ENCODE assay signal across 8 cellular contexts in the genomic region with DNA sequence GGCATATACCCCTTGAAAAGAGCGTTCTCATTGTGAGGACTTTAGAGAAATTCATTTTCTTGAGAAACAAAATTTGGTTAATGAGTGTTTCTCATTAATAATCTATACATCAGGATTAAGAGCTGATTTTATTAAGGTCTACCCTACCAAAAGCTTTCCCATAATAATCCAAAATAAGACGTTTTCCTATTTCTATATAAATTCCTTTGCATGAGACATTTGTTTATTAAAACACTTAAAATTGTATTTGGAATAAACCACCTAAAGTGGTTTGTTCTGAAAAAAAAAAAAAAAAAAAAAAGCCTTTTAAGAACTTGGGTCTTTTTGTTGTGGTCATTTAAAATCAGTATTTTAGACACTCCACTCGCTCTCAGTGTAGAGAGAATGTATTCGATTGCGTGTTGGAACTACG. TPM values are rescaled to one million over a fixed set of nuclear protein-coding genes. Genes with fewer than 3 reads are reported as not detected.
DNase-seq lines count a peak whose midpoint lies in the region; FAIRE-seq and TF ChIP-seq lines count a peak whose summit lies in the region.

No MANE protein-coding gene starts in this region.

- H2AFZ ChIP-seq in keratinocyte (ENCODE audit: control insufficient read depth, low read length) = no peak overlapping the region

- no peak for TF ChIP-seq CTCF in keratinocyte (optimal IDR thresholded peaks at IDR 0.05 in 1 of 3, IDR thresholded peaks at IDR 0.05 in 1 of 3, conservative IDR thresholded peaks at IDR 0.05 in 1 of 3; ENCODE audit: extremely low read depth in 1 of 3, insufficient read depth in 2 of 3, low read length in 3 of 3)

- H3K9me3 ChIP-seq in keratinocyte (ENCODE audit: control insufficient read depth, low read depth, low read length) (no peaks in the 10 kb centered on the region), subcutaneous abdominal adipose tissue (ENCODE audit: control insufficient read depth in 5 of 5, low read length in 5 of 5) (no peaks in the 10 kb centered on the region)

- no peak overlapping the region for H3K27ac ChIP-seq in keratinocyte (ENCODE audit: control insufficient read depth, insufficient read depth, low read length)
- no peak overlapping the region for H3K27ac ChIP-seq in subcutaneous abdominal adipose tissue (ENCODE audit: low read depth, low read length)

- H3K36me3 ChIP-seq in keratinocyte (ENCODE audit: control insufficient read depth in 2 of 2, extremely low read depth in 1 of 2, insufficient read depth in 2 of 2, low read length in 2 of 2) (peaks cover 0 to 3% of the 10 kb centered on the region in 2 experiments), subcutaneous abdominal adipose tissue (ENCODE audit: control insufficient read depth in 5 of 5, insufficient read depth in 5 of 5, low read length in 5 of 5) (peaks cover 4 to 12% (median 10%) of the 10 kb centered on the region in 5 donors)

- peaks cover 55% of the 10 kb centered on the region for H3K27me3 ChIP-seq in keratinocyte (ENCODE audit: control insufficient read depth, extremely low read depth, insufficient read depth, low read length)
- H3K27me3 ChIP-seq in subcutaneous abdominal adipose tissue (ENCODE audit: control insufficient read depth in 5 of 5, insufficient read depth in 4 of 5, low read length in 5 of 5) = peaks cover 0 to 12% (median 6%) of the 10 kb centered on the region in 5 donors

- dilution Hi-C loops in keratinocyte (cut with MboI; ENCODE audit: extremely low pct_ligation_motif_present, low sequenced_read_pairs) = no loop called here

- H3K4me3 ChIP-seq in keratinocyte (ENCODE audit: control insufficient read depth in 2 of 3, extremely low read depth in 1 of 3, insufficient read depth in 2 of 3, low read depth in 1 of 3, low read length in 3 of 3) (peak overlapping the region in 1 of 3 experiments; percentile 30), subcutaneous abdominal adipose tissue (ENCODE audit: low read depth in 1 of 5, low read length in 5 of 5) (peak overlapping the region; percentile 41 to 69 (median 65))

- H3K36me3 Mint-ChIP-seq in T-helper 2 cell treated with Interferon-gamma antibody and Interleukin-4, amounts not matched to agents 5 μg/mL and 100 μg/mL, for 36 hours (ENCODE audit: low read depth) = no peaks in the 10 kb centered on the region
- peaks cover 12% of the 10 kb centered on the region for H3K36me3 Mint-ChIP-seq in activated naive CD8-positive, alpha-beta T cell

- H3K9ac ChIP-seq in keratinocyte (ENCODE audit: control insufficient read depth, extremely low read depth, insufficient read depth, low read length) (no peak overlapping the region), subcutaneous abdominal adipose tissue (ENCODE audit: low read length in 5 of 5) (peak overlapping the region in 3 of 5 donors; percentile 41 to 48 (median 42))

- no peaks in the 10 kb centered on the region for H3K79me2 ChIP-seq in keratinocyte (ENCODE audit: control insufficient read depth, insufficient read depth, low read length)

- peaks cover 3% of the 10 kb centered on the region for H4K20me1 ChIP-seq in keratinocyte (ENCODE audit: control insufficient read depth, extremely low read depth, insufficient read depth, low read length)

- H3K27me3 Mint-ChIP-seq in T-helper 2 cell treated with Interferon-gamma antibody and Interleukin-4, amounts not matched to agents 5 μg/mL and 100 μg/mL, for 36 hours (ENCODE audit: low read depth) = peaks cover 55% of the 10 kb centered on the region
- H3K27me3 Mint-ChIP-seq in activated naive CD8-positive, alpha-beta T cell = peaks cover 42% of the 10 kb centered on the region

- no peaks in the 10 kb centered on the region for H3K9me1 ChIP-seq in keratinocyte (ENCODE audit: control insufficient read depth, extremely low read depth, insufficient read depth, low read length)

- H3K4me1 Mint-ChIP-seq in T-helper 2 cell treated with Interferon-gamma antibody and Interleukin-4, amounts not matched to agents 5 μg/mL and 100 μg/mL, for 36 hours (ENCODE audit: low read depth) = peaks cover 13% of the 10 kb centered on the region
- peaks cover 11% of the 10 kb centered on the region for H3K4me1 Mint-ChIP-seq in activated naive CD8-positive, alpha-beta T cell (ENCODE audit: low read depth)

- no peaks in the 10 kb centered on the region for H3K9me3 Mint-ChIP-seq in T-helper 2 cell treated with Interferon-gamma antibody and Interleukin-4, amounts not matched to agents 5 μg/mL and 100 μg/mL, for 36 hours
- H3K9me3 Mint-ChIP-seq in activated naive CD8-positive, alpha-beta T cell (ENCODE audit: low read depth) = no peaks in the 10 kb centered on the region

- H3K4me3 Mint-ChIP-seq in T-helper 2 cell treated with Interferon-gamma antibody and Interleukin-4, amounts not matched to agents 5 μg/mL and 100 μg/mL, for 36 hours = peak overlapping the region; percentile 69
- peak overlapping the region; percentile 84 for H3K4me3 Mint-ChIP-seq in activated naive CD8-positive, alpha-beta T cell

- H3K4me1 ChIP-seq in keratinocyte (ENCODE audit: control insufficient read depth, extremely low read depth, insufficient read depth, low read length) (no peaks in the 10 kb centered on the region), subcutaneous abdominal adipose tissue (ENCODE audit: control insufficient read depth in 5 of 5, insufficient read depth in 5 of 5, low read length in 5 of 5) (peaks cover 0 to 23% (median 21%) of the 10 kb centered on the region in 5 donors)

- H3K27ac Mint-ChIP-seq in T-helper 2 cell treated with Interferon-gamma antibody and Interleukin-4, amounts not matched to agents 5 μg/mL and 100 μg/mL, for 36 hours = no peak overlapping the region
- H3K27ac Mint-ChIP-seq in activated naive CD8-positive, alpha-beta T cell = peak overlapping the region; percentile 11

- H3K4me2 ChIP-seq in keratinocyte (ENCODE audit: control insufficient read depth, extremely low read depth, insufficient read depth, low read depth, low read length) = peak overlapping the region; percentile 62

- FAIRE-seq in keratinocyte (lab: Jason Lieb, UNC) = no peak

- no peak for DNase-seq in T-helper 2 cell treated with Interferon-gamma antibody and Interleukin-4, amounts not matched to agents 5 μg/mL and 100 μg/mL, for 36 hours (ENCODE audit: low spot score)
- DNase-seq in T-helper 2 cell = no peak
- no peak for DNase-seq in keratinocyte (ENCODE audit: low read depth, low spot score)
- no peak for DNase-seq in D341Med (ENCODE audit: low spot score)
- no peak for DNase-seq in NCI-H2227 treated with DMSO at 0.1 percent for 48 hours (lab: John Stamatoyannopoulos, UW)
- DNase-seq in NCI-H774 (lab: John Stamatoyannopoulos, UW) = no peak

RNA-seq across cellular contexts. Expression of a gene that starts 0.7 kb away (rescaled TPM):
- not detected in 3 replicates for polyA plus RNA-seq in keratinocyte
- 0.07 TPM for polyA plus RNA-seq in keratinocyte (2011; ENCODE audit: low read depth)
- polyA plus RNA-seq in keratinocyte (2011; cell fraction: cytosol; rRNA removed) = 0.04 TPM in 1 of 2 replicates, not detected in the other
- 0.03 TPM in 1 of 2 replicates, not detected in the other for polyA plus RNA-seq in keratinocyte (2011; cell fraction: nucleus; rRNA removed)
- 0.28 TPM in 1 of 2 replicates, not detected in the other for polyA plus RNA-seq in keratinocyte (2012; ENCODE audit: low replicate concordance)
- polyA minus RNA-seq in keratinocyte = 0.13 TPM in 1 of 3 replicates, not detected in the others
- not detected for polyA minus RNA-seq in keratinocyte (2011; cell fraction: cytosol; rRNA and poly(A)+ RNA removed)
- not detected in 2 replicates for polyA minus RNA-seq in keratinocyte (2011; cell fraction: nucleus; rRNA and poly(A)+ RNA removed)
